ENCODE assay signal across 1 cellular context in the genomic region with DNA sequence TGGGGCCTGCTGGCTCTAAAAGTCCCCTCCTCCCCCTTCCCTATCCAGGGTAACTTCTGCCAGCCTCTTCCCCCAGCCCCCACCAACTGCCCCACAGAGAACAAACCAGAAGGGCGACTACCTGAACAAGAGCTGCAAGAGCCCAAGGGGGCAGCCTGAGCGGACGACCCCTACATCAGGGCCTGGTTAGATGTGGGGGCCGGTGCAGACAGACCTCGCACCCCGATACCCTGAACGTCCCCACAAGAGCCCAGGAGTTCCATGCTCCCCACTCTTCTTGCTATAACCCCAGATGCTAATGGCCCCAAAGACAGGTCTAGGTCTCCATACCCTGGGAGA.
TF ChIP-seq lines count a peak whose summit lies in the region.

No MANE protein-coding gene starts in this region.

TF ChIP-seq in endothelial cell of umbilical vein, 7 proteins besides CTCF, POLR2A, EP300 and RAD21:
- TF ChIP-seq FOS (IDR thresholded peaks at IDR 0.05; ENCODE audit: borderline replicate concordance, insufficient read depth, low read length) (no peak), EZH2 (IDR thresholded peaks at IDR 0.05; ENCODE audit: borderline replicate concordance, low read depth, low read length, severe bottlenecking) (no peak), POLR2AphosphoS5 (IDR thresholded peaks at IDR 0.05; ENCODE audit: insufficient read depth, low read depth, low read length) (no peak), GATA2 (IDR thresholded peaks at IDR 0.05; ENCODE audit: insufficient read depth, insufficient read length, low read depth, low read length) (no peak), JUN (IDR thresholded peaks at IDR 0.05; ENCODE audit: borderline replicate concordance, insufficient read depth, insufficient read length, low read depth) (no peak), MYC (IDR thresholded peaks at IDR 0.05; ENCODE audit: low read depth, low read length) (no peak), MAX (IDR thresholded peaks at IDR 0.05; ENCODE audit: insufficient read depth, insufficient read length) (no peak)
